1 cellular context compared by ENCODE assay signal in genomic region chr17:81941484-81942166, GRCh38.
A peak's percentile ranks its signal among the peaks of the same experiment; 100 is the strongest.
TF ChIP-seq lines count a peak whose summit lies in the region.

No MANE protein-coding gene starts in this region.

TF ChIP-seq in HEK293, 187 proteins besides CTCF, POLR2A, EP300 and RAD21 (continued from another document):
- TF ChIP-seq TSHZ1 (tag by site-specific recombination; IDR thresholded peaks at IDR 0.05; ENCODE audit: borderline replicate concordance), result no peak
- TF ChIP-seq ZNF350 (tag by site-specific recombination; IDR thresholded peaks at IDR 0.05), result no peak
- TF ChIP-seq ZIC2 (tag by site-specific recombination; IDR thresholded peaks at IDR 0.05), result peak; percentile 77; the same call in 1 of the 2 replicates
- TF ChIP-seq ZNF223 (tag by site-specific recombination; IDR thresholded peaks at IDR 0.05), result 0 out of 2 replicates have a peak, but pooled peaks have one; percentile 25
- 0 out of 2 replicates have a peak, but pooled peaks have one; percentile 17 for TF ChIP-seq EGR2 (tag by site-specific recombination; IDR thresholded peaks at IDR 0.05; ENCODE audit: low read depth)
- 0 out of 2 replicates have a peak, but pooled peaks have one; percentile 26 for TF ChIP-seq ZNF561 (tag by site-specific recombination; IDR thresholded peaks at IDR 0.05; ENCODE audit: borderline replicate concordance)
- TF ChIP-seq ZNF660 (tag by site-specific recombination; IDR thresholded peaks at IDR 0.05), result peak; percentile 25; the same call in 1 of the 2 replicates
- TF ChIP-seq INSM2 (tag by site-specific recombination; IDR thresholded peaks at IDR 0.05), result no peak
- no peak for TF ChIP-seq ZNF114 (tag by site-specific recombination; IDR thresholded peaks at IDR 0.05)
- TF ChIP-seq ZFHX2 (tag by site-specific recombination; conservative IDR thresholded peaks at IDR 0.05), result peak; percentile 74
- TF ChIP-seq KLF8 (tag by site-specific recombination; IDR thresholded peaks at IDR 0.05), result no peak
- TF ChIP-seq ZNF138 (tag by site-specific recombination; IDR thresholded peaks at IDR 0.05; ENCODE audit: borderline replicate concordance), result no peak
